ENCODE assay signal across 22 cellular contexts in the genomic region with DNA sequence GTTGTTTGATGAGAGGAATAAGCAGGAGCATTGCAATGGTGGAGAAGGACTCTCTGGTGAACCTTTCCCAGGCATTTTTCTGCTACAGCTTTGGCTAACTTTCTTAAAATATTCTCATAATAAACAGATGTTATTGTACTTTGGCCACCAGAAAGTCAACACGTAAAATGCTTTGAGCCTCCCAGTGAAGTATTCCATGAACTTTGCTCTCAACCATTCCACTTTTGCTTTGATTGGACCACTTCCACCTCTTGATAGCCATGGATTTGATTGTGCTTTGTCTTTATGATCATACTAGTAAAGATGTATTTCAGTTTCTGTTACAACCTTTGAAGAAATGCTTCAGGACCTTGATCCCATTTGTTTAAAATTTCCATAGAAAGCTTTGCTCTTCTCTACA.
"Had no signal": no experiment of that assay in that cellular context is flagged by ENCODE, and none has a peak within 500 bp of the region (broad histone marks: within the 10 kb centered on the region; RNA-seq: fewer than 3 reads in every experiment).

No MANE protein-coding gene starts in this region.

- ATAC-seq: activated CD8-positive, alpha-beta T cell treated with anti-CD3 and anti-CD28 coated beads for 36 hours; gastroesophageal sphincter; left ventricle myocardium superior; naive thymus-derived CD4-positive, alpha-beta T cell had no signal

- DNase-seq: activated CD4-positive, alpha-beta T cell treated with anti-CD3 and anti-CD28 coated beads for 48 hours; activated CD4-positive, CD25-positive, alpha-beta regulatory T cell; activated CD8-positive, alpha-beta T cell treated with anti-CD3 and anti-CD28 coated beads for 36 hours; activated naive CD4-positive, alpha-beta T cell treated with Interleukin-2 at 50 U/mL for 16 hours; activated naive CD8-positive, alpha-beta T cell treated with anti-CD3 and anti-CD28 coated beads, Interleukin-2, amount 10 ng/mL, durations not matched to agents 7 days and 5 days; activated T-cell treated with anti-CD3 and anti-CD28 coated beads, Interleukin-2, amount 50 U/mL, for 24 hours; cerebellar nuclear complex; dermis blood vessel endothelial cell; effector memory CD4-positive, alpha-beta T cell; heart left ventricle; kidney; left ventricle myocardium superior; naive thymus-derived CD4-positive, alpha-beta T cell; posterior cingulate gyrus; stimulated activated CD4-positive, alpha-beta T cell treated with anti-CD3 and anti-CD28 coated beads, Interleukin-2, amount 100 ng/mL, for 24 hours; stimulated activated naive CD4-positive, alpha-beta T cell treated with Interleukin-2 at 50 U/mL for 16 hours; substantia nigra; T1000; tibial artery had no signal

- H3K4me3 ChIP-seq: gastroesophageal sphincter, heart left ventricle, tibial artery had no signal

- FAIRE-seq: bronchial epithelial cell, kidney, urothelium cell line had no signal

- H3K27me3 ChIP-seq: gastroesophageal sphincter, heart left ventricle, tibial artery had no signal

- H3K4me1 ChIP-seq: gastroesophageal sphincter had no signal

- H3K27ac ChIP-seq: gastroesophageal sphincter, tibial artery had no signal

- H3K36me3 ChIP-seq: gastroesophageal sphincter, heart left ventricle, tibial artery had no signal

- H3K9me3 ChIP-seq: gastroesophageal sphincter, heart left ventricle, tibial artery had no signal
